ENCODE assay signal across 9 cellular contexts in the genomic region with DNA sequence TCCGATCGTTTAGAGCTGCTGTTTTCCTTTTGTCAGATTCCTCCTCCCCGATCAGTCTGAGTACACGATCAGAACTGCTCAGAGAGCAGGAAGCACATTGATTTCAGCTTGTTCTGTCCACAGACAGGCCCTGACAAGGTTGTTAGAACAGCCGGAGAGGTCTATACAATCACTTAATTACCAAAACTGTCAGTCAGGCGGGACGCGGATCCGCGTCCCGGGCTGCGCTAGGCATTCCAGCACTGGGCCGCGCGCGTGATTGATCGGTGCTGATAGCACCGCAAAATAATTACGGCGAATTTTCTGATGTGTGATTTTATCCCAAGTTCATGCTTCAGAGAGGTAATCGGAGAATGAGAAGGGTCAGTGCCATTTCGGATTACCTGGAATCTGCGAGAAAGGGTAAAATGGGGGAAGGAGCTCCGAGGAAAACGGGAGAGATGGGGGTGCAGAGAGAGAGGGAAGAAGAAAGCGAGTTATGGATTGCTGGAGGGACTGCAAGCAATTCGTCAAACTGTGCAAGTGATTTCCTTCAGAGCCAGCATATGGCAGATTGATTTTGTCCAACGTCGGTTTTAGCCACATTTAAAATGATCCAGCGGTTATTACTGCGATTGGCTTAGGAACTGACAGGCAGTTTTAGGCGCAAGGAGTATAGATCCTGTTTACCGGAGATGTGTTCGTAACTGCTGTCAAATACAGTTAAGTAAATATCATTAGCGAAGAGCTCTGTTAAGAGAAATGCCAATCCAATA. TPM values are rescaled to one million over a fixed set of nuclear protein-coding genes. Genes with fewer than 3 reads are reported as not detected.
DNase-seq lines count a peak whose midpoint lies in the region; ATAC-seq and TF ChIP-seq lines count a peak whose summit lies in the region.
"Had no signal": no experiment of that assay in that cellular context is flagged by ENCODE, and none has a peak within 500 bp of the region (broad histone marks: within the 10 kb centered on the region; RNA-seq: fewer than 3 reads in every experiment).

No MANE protein-coding gene starts in this region.

- H3K4me3 ChIP-seq in GM23248, result peak overlapping the region; percentile 17; the same call in 1 of the 2 replicates
- H3K4me3 ChIP-seq in right cardiac atrium (ENCODE audit: low read length), result peak overlapping the region; percentile 31
- peak overlapping the region in 1 of 4 donors; percentile 48 for H3K4me3 ChIP-seq in adrenal gland

- CTCF ChIA-PET in activated CD8-positive, alpha-beta T cell treated with anti-CD3 and anti-CD28 coated beads, Interleukin-2, amount 10 ng/mL, durations not matched to agents 7 days and 5 days (lab: Charles Lee), result interaction anchor here (0.7 to 1.5 kb wide), 2 partner anchors 12 to 440 kb away, joined by 3 to 5 read pairs; no protein-coding TSS in a partner anchor

- H3K27me3 Mint-ChIP-seq in activated CD8-positive, alpha-beta T cell treated with anti-CD3 and anti-CD28 coated beads, Interleukin-2, amount 10 ng/mL, durations not matched to agents 7 days and 5 days (ENCODE audit: low read depth), result peaks cover 88% of the 10 kb centered on the region

- H3K4me1 ChIP-seq in GM23248 (ENCODE audit: insufficient read depth) (no peaks in the 10 kb centered on the region), right cardiac atrium (ENCODE audit: control insufficient read depth, insufficient read depth, low read length) (peaks cover 6% of the 10 kb centered on the region), adrenal gland (replicated peaks in 1 of 2) (peaks cover 15 to 20% of the 10 kb centered on the region in 2 donors)

- no peaks in the 10 kb centered on the region for H3F3A ChIP-seq in GM23248 (ENCODE audit: insufficient read depth)

- H3K36me3 ChIP-seq in GM23248 (ENCODE audit: low read depth), result no peaks in the 10 kb centered on the region
- H3K36me3 ChIP-seq in adrenal gland (replicated peaks in 1 of 2), result no peaks in the 10 kb centered on the region

- POLR2A ChIA-PET in activated CD8-positive, alpha-beta T cell treated with anti-CD3 and anti-CD28 coated beads, Interleukin-2, amount 10 ng/mL, durations not matched to agents 7 days and 5 days (lab: Charles Lee), result interaction anchor here (1.3 to 1.5 kb wide), 2 partner anchors 10 to 19 kb away, joined by 4 to 6 read pairs; no protein-coding TSS in a partner anchor

- no peak overlapping the region for H3K27ac ChIP-seq in GM23248
- no peak overlapping the region for H3K27ac ChIP-seq in right cardiac atrium (ENCODE audit: low read length)
- H3K27ac ChIP-seq in adrenal gland, result no peak overlapping the region

- no peak overlapping the region for H3K9ac ChIP-seq in GM23248

- peak; percentile 30 for DNase-seq in GM23248
- no peak for DNase-seq in activated CD8-positive, alpha-beta T cell treated with anti-CD3 and anti-CD28 coated beads, Interleukin-2, amount 10 ng/mL, durations not matched to agents 7 days and 5 days
- no peak for DNase-seq in right cardiac atrium
- DNase-seq in retina, result peak; percentile 90
- no peak for DNase-seq in OCI-M1 (lab: John Stamatoyannopoulos, UW)
- no peak for DNase-seq in omental fat pad (ENCODE audit: low spot score)
- DNase-seq in adrenal gland, result no peak

- H3K4me2 ChIP-seq in GM23248 (ENCODE audit: unreplicated experiment), result peak overlapping the region; percentile 24

- no peaks in the 10 kb centered on the region for H4K20me1 ChIP-seq in GM23248 (ENCODE audit: insufficient read depth)

- TF ChIP-seq CTCF in omental fat pad (IDR thresholded peaks at IDR 0.05) (no peak), adrenal gland (IDR thresholded peaks at IDR 0.05) (no peak)

- no peaks in the 10 kb centered on the region for H3K9me2 ChIP-seq in GM23248 (ENCODE audit: insufficient read depth)

- peaks cover 54% of the 10 kb centered on the region for H3K4me1 Mint-ChIP-seq in activated CD8-positive, alpha-beta T cell treated with anti-CD3 and anti-CD28 coated beads, Interleukin-2, amount 10 ng/mL, durations not matched to agents 7 days and 5 days (ENCODE audit: low read depth)

- no peak for TF ChIP-seq POLR2A in adrenal gland (IDR thresholded peaks at IDR 0.05)

- peak overlapping the region; percentile 27; the same call in 1 of the 2 replicates for H2AFZ ChIP-seq in GM23248

- H3K27ac Mint-ChIP-seq in activated CD8-positive, alpha-beta T cell treated with anti-CD3 and anti-CD28 coated beads, Interleukin-2, amount 10 ng/mL, durations not matched to agents 7 days and 5 days, result peak overlapping the region; percentile 60

- no peak for ATAC-seq in activated CD8-positive, alpha-beta T cell treated with anti-CD3 and anti-CD28 coated beads, Interleukin-2, amount 10 ng/mL, durations not matched to agents 7 days and 5 days
- ATAC-seq in right cardiac atrium (peak in 1 of 2 donors; percentile 29), GM18502 (IDR thresholded peaks at IDR 0.05; ENCODE audit: poor library complexity, unreplicated experiment) (no peak), omental fat pad (ENCODE audit: low FRiP score) (no peak)

- H3K4me3 Mint-ChIP-seq in activated CD8-positive, alpha-beta T cell treated with anti-CD3 and anti-CD28 coated beads, Interleukin-2, amount 10 ng/mL, durations not matched to agents 7 days and 5 days, result peak overlapping the region; percentile 60

- intact Hi-C loops in right cardiac atrium (cut with DNase I) (loop anchor here in 1 of 4 donors (10.0 kb wide), 1 partner anchor 439 kb away; no protein-coding TSS in a partner anchor), adrenal gland (cut with DNase I) (loop anchor here (10.0 kb wide), 3 partner anchors 119 to 439 kb away; no protein-coding TSS in a partner anchor)

- H3K27me3 ChIP-seq in GM23248 (replicated peaks; ENCODE audit: insufficient read depth) (peaks cover 97% of the 10 kb centered on the region), right cardiac atrium (ENCODE audit: control insufficient read depth, insufficient read depth) (peaks cover under 1% of the 10 kb centered on the region), adrenal gland (peaks cover 100% of the 10 kb centered on the region)

- no peaks in the 10 kb centered on the region for H3K9me3 ChIP-seq in GM23248 (ENCODE audit: low read depth)
- no peaks in the 10 kb centered on the region for H3K9me3 ChIP-seq in right cardiac atrium (ENCODE audit: control insufficient read depth, low read length)
- no peaks in the 10 kb centered on the region for H3K9me3 ChIP-seq in adrenal gland (replicated peaks in 1 of 3)

- H3K79me2 ChIP-seq in GM23248 (ENCODE audit: insufficient read depth), result no peaks in the 10 kb centered on the region

- H3K9me3 Mint-ChIP-seq in activated CD8-positive, alpha-beta T cell treated with anti-CD3 and anti-CD28 coated beads, Interleukin-2, amount 10 ng/mL, durations not matched to agents 7 days and 5 days (ENCODE audit: insufficient read depth), result peaks cover 20% of the 10 kb centered on the region

- peaks cover 23% of the 10 kb centered on the region for H3K36me3 Mint-ChIP-seq in activated CD8-positive, alpha-beta T cell treated with anti-CD3 and anti-CD28 coated beads, Interleukin-2, amount 10 ng/mL, durations not matched to agents 7 days and 5 days (ENCODE audit: low read depth)

- 16 to 17% methylated on average over 35 of the region's 35 CpGs for WGBS in GM23248 (ENCODE audit: low coverage in 1 of 2, low lambda C conversion rate in 2 of 2, missing lambda C conversion rate in 2 of 2), 2 experiments
- 9% methylated on average over 35 of the region's 35 CpGs for WGBS in right cardiac atrium
- 10 to 17% (median 10%) methylated on average over 30 to 35 of the region's 35 CpGs for WGBS in adrenal gland, 4 donors

- in situ Hi-C loops in GM23248 (cut with MboI), result no loop called here

RNA-seq across cellular contexts. Expression of gene BARHL2, which starts 9.0 kb away (rescaled TPM):
- not detected in 2 replicates for total RNA-seq in GM23248 (2014; rRNA removed; shearing (Covaris generic))
- polyA plus RNA-seq in GM23248 (2016; fragmentation: Nextera tagmentation; extraction: Ambion mirVana), result not detected in 2 replicates
- not detected for total RNA-seq in activated CD8-positive, alpha-beta T cell treated with anti-CD3 and anti-CD28 coated beads, Interleukin-2, amount 10 ng/mL, durations not matched to agents 7 days and 5 days
- total RNA-seq in right cardiac atrium, result not detected
- not detected for polyA plus RNA-seq in right cardiac atrium
- not detected for total RNA-seq in omental fat pad
- total RNA-seq in adrenal gland, result not detected
- not detected for polyA plus RNA-seq in adrenal gland
- total RNA-seq: LHCN-M2 had no signal

Comparison
In these comparisons a context has a peak if more than half of its experiments do, and no peak if none do; other contexts are left out.
1. DNase-seq: peak in GM23248 (single experiment) and retina (single experiment); none in activated CD8-positive, alpha-beta T cell treated with anti-CD3 and anti-CD28 coated beads, Interleukin-2, amount 10 ng/mL, durations not matched to agents 7 days and 5 days (single experiment), right cardiac atrium (0 of 3), OCI-M1 (single experiment), omental fat pad (single experiment) and adrenal gland (0 of 7).